In the genomic region with DNA sequence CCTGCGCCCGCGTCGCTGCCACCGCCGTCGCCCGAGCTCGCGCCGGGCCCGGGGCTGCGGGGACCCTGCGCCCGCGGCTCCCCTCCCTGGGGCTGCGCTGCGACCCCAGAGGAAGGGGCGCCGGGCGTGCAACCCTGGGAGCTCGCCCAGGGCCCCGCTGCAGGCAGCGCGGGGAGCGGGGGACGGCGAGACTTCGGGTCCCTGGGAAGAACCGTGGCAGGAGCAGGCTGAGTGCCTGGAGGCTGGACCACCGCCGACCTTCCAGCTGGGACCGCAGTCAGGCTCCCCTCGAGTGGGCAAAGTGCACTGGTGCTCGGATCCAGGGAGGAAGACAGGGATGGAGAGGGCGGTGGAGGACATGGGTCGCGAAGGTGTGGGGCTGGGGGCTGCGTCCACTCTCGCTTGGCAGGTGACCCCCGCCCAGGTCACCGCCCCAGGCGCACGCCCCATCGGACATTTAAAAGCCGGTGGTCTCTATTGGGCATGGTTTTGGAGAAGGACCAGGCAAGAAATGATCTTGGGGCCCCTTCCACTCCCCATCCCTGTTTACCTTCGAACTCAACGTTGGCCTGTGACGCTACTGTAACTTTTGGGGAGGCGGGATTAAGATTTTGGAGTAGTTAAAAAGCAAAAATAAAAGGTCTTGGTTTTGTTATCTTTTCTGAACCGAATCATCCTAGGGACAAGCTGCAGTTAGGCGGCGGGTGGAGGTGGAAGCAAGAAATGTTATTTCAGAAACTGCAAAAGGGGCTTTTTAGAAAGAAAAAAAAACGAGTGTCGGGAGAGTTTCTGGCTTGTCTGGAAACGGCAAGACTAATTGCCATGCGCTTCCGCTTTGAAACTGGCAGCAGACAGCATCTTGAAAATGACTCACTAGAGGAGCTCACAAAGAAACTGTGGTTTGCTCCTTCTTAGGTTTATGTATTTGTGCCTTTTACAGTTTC, we compare ENCODE assay signal across 8 cellular contexts. TPM values are rescaled to one million over a fixed set of nuclear protein-coding genes. Genes with fewer than 3 reads are reported as not detected.
DNase-seq lines count a peak whose midpoint lies in the region; ATAC-seq, FAIRE-seq and TF ChIP-seq lines count a peak whose summit lies in the region.

No MANE protein-coding gene starts in this region.

- no peaks in the 10 kb centered on the region for H3K9me3 ChIP-seq in SJCRH30 (replicated peaks)
- H3K9me3 ChIP-seq in pancreas, result no peaks in the 10 kb centered on the region
- H3K9me3 ChIP-seq in upper lobe of left lung, result no peaks in the 10 kb centered on the region

- no peak for TF ChIP-seq EP300 in upper lobe of left lung (IDR thresholded peaks at IDR 0.05)

- no peak for TF ChIP-seq CTCF in CD14-positive monocyte (IDR thresholded peaks at IDR 0.05)
- no peak for TF ChIP-seq CTCF in pancreas (IDR thresholded peaks at IDR 0.05)
- no peak for TF ChIP-seq CTCF in upper lobe of left lung (IDR thresholded peaks at IDR 0.05)

- H3K4me3 Mint-ChIP-seq in CD14-positive monocyte, result peak overlapping the region; percentile 90 to 97
- peak overlapping the region; percentile 99 for H3K4me3 Mint-ChIP-seq in activated naive CD4-positive, alpha-beta T cell treated with anti-CD3 and anti-CD28 coated beads for 36 hours

- H3K4me1 ChIP-seq in SJCRH30, result peaks cover 21% of the 10 kb centered on the region
- peaks cover 0 to 21% (median 0%) of the 10 kb centered on the region in 3 donors for H3K4me1 ChIP-seq in pancreas
- H3K4me1 ChIP-seq in upper lobe of left lung, result peaks cover 11 to 35% (median 30%) of the 10 kb centered on the region in 4 donors

- H3K36me3 Mint-ChIP-seq in CD14-positive monocyte, result peaks cover 0 to 3% of the 10 kb centered on the region in 2 donors
- H3K36me3 Mint-ChIP-seq in activated naive CD4-positive, alpha-beta T cell treated with anti-CD3 and anti-CD28 coated beads for 36 hours (ENCODE audit: low read depth), result peaks cover 3% of the 10 kb centered on the region

- peak; percentile 69 for ATAC-seq in GM19324 (IDR thresholded peaks at IDR 0.05; ENCODE audit: low FRiP score, unreplicated experiment)
- ATAC-seq in HG03432 (IDR thresholded peaks at IDR 0.05; ENCODE audit: unreplicated experiment), result peak; percentile 73
- peak; percentile 47 to 68 (median 52) for ATAC-seq in pancreas
- ATAC-seq in upper lobe of left lung (ENCODE audit: low FRiP score in 2 of 2), result peak; percentile 38 to 75

- no peak for FAIRE-seq in pancreas (lab: Jason Lieb, UNC)

- H3K4me3 ChIP-seq in SJCRH30 (peak overlapping the region; percentile 99), pancreas (peak overlapping the region; percentile 48 to 79 (median 63)), upper lobe of left lung (peak overlapping the region; percentile 87 to 95 (median 88))

- no peak for TF ChIP-seq POLR2A in upper lobe of left lung (IDR thresholded peaks at IDR 0.05)

- CTCF ChIA-PET in activated naive CD4-positive, alpha-beta T cell treated with anti-CD3 and anti-CD28 coated beads for 36 hours (lab: Charles Lee), result interaction anchor here (0.7 to 2.0 kb wide), 8 partner anchors 9 to 335 kb away, joined by 3 to 12 read pairs (median 4); no protein-coding TSS in a partner anchor

- H3K36me3 ChIP-seq in SJCRH30 (peaks cover 11% of the 10 kb centered on the region), pancreas (no peaks in the 10 kb centered on the region), upper lobe of left lung (no peaks in the 10 kb centered on the region)

- no peaks in the 10 kb centered on the region for H3K9me3 Mint-ChIP-seq in CD14-positive monocyte
- no peaks in the 10 kb centered on the region for H3K9me3 Mint-ChIP-seq in activated naive CD4-positive, alpha-beta T cell treated with anti-CD3 and anti-CD28 coated beads for 36 hours

- intact Hi-C loops in CD14-positive monocyte (cut with micrococcal nuclease) (loop anchor here in 1 of 2 donors (5.0 kb wide), 1 partner anchor 73 kb away; no protein-coding TSS in a partner anchor), pancreas (cut with DNase I) (no loop called here)
- intact Hi-C loops in activated naive CD4-positive, alpha-beta T cell treated with anti-CD3 and anti-CD28 coated beads for 36 hours (cut with micrococcal nuclease), result loop anchor here (1.0 to 5.0 kb wide), 18 partner anchors 8 to 1192 kb away; a partner anchor contains a TSS

- peak; percentile 80 for DNase-seq in CD14-positive monocyte (ENCODE audit: low spot score)
- DNase-seq in SJCRH30, result peak; percentile 46 to 62
- peak; percentile 91 for DNase-seq in activated naive CD4-positive, alpha-beta T cell treated with anti-CD3 and anti-CD28 coated beads for 36 hours
- DNase-seq in glomerular visceral epithelial cell (ENCODE audit: extremely low spot score), result peak; percentile 75
- peak; percentile 29 to 81 (median 36) for DNase-seq in pancreas
- peak; percentile 71 to 82 for DNase-seq in upper lobe of left lung

- H3K27ac ChIP-seq in SJCRH30 (peak overlapping the region; percentile 99), pancreas (peak overlapping the region in 2 of 4 donors; percentile 55 to 60), upper lobe of left lung (peak overlapping the region; percentile 86 to 90 (median 88))

- WGBS in pancreas, 2 donors, result 1 to 2% methylated on average over 48 to 58 of the region's 58 CpGs
- WGBS in upper lobe of left lung, 2 donors, result 0 to 1% methylated on average over 20 to 31 of the region's 58 CpGs

- H3K27ac Mint-ChIP-seq in CD14-positive monocyte, result peak overlapping the region; percentile 94 to 99 (median 98)
- peak overlapping the region; percentile 100 for H3K27ac Mint-ChIP-seq in activated naive CD4-positive, alpha-beta T cell treated with anti-CD3 and anti-CD28 coated beads for 36 hours

- H3K27me3 Mint-ChIP-seq in CD14-positive monocyte (ENCODE audit: low read depth in 3 of 3), result peaks cover 0 to 2% (median 0%) of the 10 kb centered on the region in 3 donors
- H3K27me3 Mint-ChIP-seq in activated naive CD4-positive, alpha-beta T cell treated with anti-CD3 and anti-CD28 coated beads for 36 hours (ENCODE audit: low read depth), result no peaks in the 10 kb centered on the region

- no peaks in the 10 kb centered on the region for H3K27me3 ChIP-seq in SJCRH30
- H3K27me3 ChIP-seq in pancreas, result no peaks in the 10 kb centered on the region
- H3K27me3 ChIP-seq in upper lobe of left lung, result no peaks in the 10 kb centered on the region

- H3K4me1 Mint-ChIP-seq in CD14-positive monocyte, result peaks cover 40% of the 10 kb centered on the region
- H3K4me1 Mint-ChIP-seq in activated naive CD4-positive, alpha-beta T cell treated with anti-CD3 and anti-CD28 coated beads for 36 hours (ENCODE audit: low read depth), result peaks cover 54% of the 10 kb centered on the region

RNA-seq across cellular contexts. Expression of a gene that starts 1.0 kb away (rescaled TPM):
- polyA plus RNA-seq in CD14-positive monocyte (10 to 100 TPM; 12.1 to 14.6 TPM), pancreas (1 to 10 TPM; 2.9 to 4.4 TPM)
- 31.8 and 34.0 TPM in 2 replicates for total RNA-seq in SJCRH30 (2014; rRNA removed; shearing (Covaris generic))
- 10 to 100 TPM; 11.4 to 14.1 TPM for total RNA-seq in activated naive CD4-positive, alpha-beta T cell treated with anti-CD3 and anti-CD28 coated beads for 36 hours
- total RNA-seq in pancreas (10 to 100 TPM in 1 of 6 donors, 1 to 10 TPM in 5; 4.0 to 12.9 (median 7.2) TPM), upper lobe of left lung (10 to 100 TPM in 5 of 6 donors, 1 to 10 TPM in 1; 7.3 to 38.4 (median 22.1) TPM)

Comparison
In these comparisons a context has a peak if more than half of its experiments do, and no peak if none do; other contexts are left out.
1. DNase-seq: peak in every context shown above with its lines; median percentile 91 in activated naive CD4-positive, alpha-beta T cell treated with anti-CD3 and anti-CD28 coated beads for 36 hours; 80 in CD14-positive monocyte; 76 in upper lobe of left lung; 75 in glomerular visceral epithelial cell; 54 in SJCRH30; 36 in pancreas.